9 cellular contexts compared by ENCODE assay signal in the genomic region with DNA sequence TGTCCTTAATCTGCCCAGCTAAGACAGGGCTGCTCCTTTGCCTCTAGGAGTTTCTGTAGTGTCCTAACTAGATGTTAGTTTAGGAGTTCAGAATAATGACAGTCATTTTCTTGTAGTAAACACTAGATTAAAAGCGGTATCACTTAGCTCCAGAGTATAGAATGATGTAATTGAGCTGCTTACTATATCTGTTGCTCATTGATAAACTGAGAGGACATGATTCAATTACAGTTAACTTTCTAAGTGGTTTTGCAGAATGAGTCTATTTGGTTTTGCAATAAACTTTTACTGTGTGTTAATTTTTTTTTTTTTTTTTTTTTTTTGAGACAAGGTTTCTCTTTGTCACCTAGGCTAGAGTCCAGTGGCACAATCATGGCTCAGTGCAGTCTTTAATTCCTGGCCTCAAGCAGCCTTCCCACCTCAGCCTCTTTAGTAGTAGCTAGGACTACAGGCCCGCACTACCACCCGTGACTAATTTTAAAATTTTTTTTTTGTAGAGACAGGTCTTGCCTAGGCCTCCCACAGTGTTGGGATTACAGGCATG. TPM values are rescaled to one million over a fixed set of nuclear protein-coding genes. Genes with fewer than 3 reads are reported as not detected.
DNase-seq lines count a peak whose midpoint lies in the region; ATAC-seq and TF ChIP-seq lines count a peak whose summit lies in the region.
"Had no signal": no experiment of that assay in that cellular context is flagged by ENCODE, and none has a peak within 500 bp of the region (broad histone marks: within the 10 kb centered on the region; RNA-seq: fewer than 3 reads in every experiment).

No MANE protein-coding gene starts in this region.

- H3K27ac ChIP-seq in H9 (ENCODE audit: insufficient read length, low read depth, low read length) (no peak overlapping the region), PC-9 (peak overlapping the region; percentile 92), psoas muscle (peak overlapping the region; percentile 98)
- H3K27ac ChIP-seq: parathyroid adenoma had no signal

- H2BK120ac ChIP-seq in H9 (ENCODE audit: low read depth, low read length, poor library complexity, severe bottlenecking): no peak overlapping the region

- WGBS in H9 (ENCODE audit: extremely low coverage, insufficient read length, low lambda C conversion rate): no CpG with 5 or more reads among the region's 3 CpGs
- WGBS in psoas muscle, 3 donors: 57 to 77% (median 66%) methylated on average over 3 of the region's 3 CpGs

- BruUV-seq in PC-9 (replicated peaks; lab: Mats Ljungman, UMichigan): no TSS peak

- no peak overlapping the region for H3K4ac ChIP-seq in H9 (ENCODE audit: low read depth, low read length)

- no peak overlapping the region for H3K14ac ChIP-seq in H9 (ENCODE audit: insufficient read depth, low read length)

- H3K4me3 Mint-ChIP-seq in H9: peak overlapping the region; percentile 93 to 99
- H3K4me3 Mint-ChIP-seq in central memory CD8-positive, alpha-beta T cell: peak overlapping the region; percentile 94

- no peak overlapping the region for H2BK12ac ChIP-seq in H9 (ENCODE audit: insufficient read length, low read depth, low read length)

- intact Hi-C loops in PC-9 (cut with micrococcal nuclease; ENCODE audit: unreplicated experiment) (loop anchor here (5.0 kb wide), 1 partner anchor 1928 kb away; no protein-coding TSS in a partner anchor), psoas muscle (cut with DNase I) (loop anchor here (5.0 to 10.0 kb wide), 3 partner anchors 138 to 313 kb away; a partner anchor contains a TSS)

- H3K4me2 ChIP-seq in H9 (ENCODE audit: insufficient read depth, insufficient read length, low read length) (no peak overlapping the region), PC-9 (peak overlapping the region; percentile 87)

- peaks cover 14 to 21% of the 10 kb centered on the region in 2 experiments for H3K4me1 Mint-ChIP-seq in H9
- peaks cover 47% of the 10 kb centered on the region for H3K4me1 Mint-ChIP-seq in central memory CD8-positive, alpha-beta T cell

- no peak overlapping the region for H4K8ac ChIP-seq in H9 (replicated peaks; ENCODE audit: insufficient read length, low read depth, low read length)

- H4K91ac ChIP-seq in H9 (ENCODE audit: insufficient read length, low read depth, low read length): no peak overlapping the region

- H2AK5ac ChIP-seq in H9 (ENCODE audit: insufficient read length, low read length): no peak overlapping the region

- CTCF ChIA-PET in PC-9 (lab: Charles Lee): interaction anchor here (0.7 kb wide), 1 partner anchor 382 kb away, joined by 7 read pairs; no protein-coding TSS in a partner anchor

- no peaks in the 10 kb centered on the region for H3K36me3 ChIP-seq in PC-9 (ENCODE audit: low read depth)
- no peaks in the 10 kb centered on the region for H3K36me3 ChIP-seq in psoas muscle (ENCODE audit: insufficient read depth in 1 of 2, low read depth in 1 of 2)
- H3K36me3 ChIP-seq in H7 (replicated peaks; ENCODE audit: control insufficient read depth, insufficient read depth, low read length): no peaks in the 10 kb centered on the region

- peaks cover 21% of the 10 kb centered on the region for H3F3A ChIP-seq in PC-9 (ENCODE audit: insufficient read depth, low read depth)

- H3K23me2 ChIP-seq in H9 (ENCODE audit: insufficient read length, low read depth, low read length, poor library complexity, severe bottlenecking): peaks cover 3% of the 10 kb centered on the region

- no peak for ATAC-seq in central memory CD8-positive, alpha-beta T cell (replicated peaks; ENCODE audit: extremely low read depth, poor library complexity, severe bottlenecking)
- no peak for ATAC-seq in psoas muscle
- ATAC-seq in GM21576 (IDR thresholded peaks at IDR 0.05; ENCODE audit: unreplicated experiment): no peak

- H2BK5ac ChIP-seq in H9 (ENCODE audit: insufficient read length, low read length): no peak overlapping the region

- peaks cover 7% of the 10 kb centered on the region for H3K79me1 ChIP-seq in H9 (ENCODE audit: insufficient read depth, low read depth, low read length, poor library complexity, severe bottlenecking)

- TF ChIP-seq CTCF in H9 (conservative IDR thresholded peaks at IDR 0.05) (no peak), PC-9 (conservative IDR thresholded peaks at IDR 0.05) (no peak), psoas muscle (IDR thresholded peaks at IDR 0.05) (no peak)

- H2AFZ ChIP-seq in H9 (ENCODE audit: low read length): no peak overlapping the region
- no peak overlapping the region for H2AFZ ChIP-seq in PC-9
- H2AFZ ChIP-seq: parathyroid adenoma had no signal

- POLR2A ChIA-PET in PC-9 (lab: Charles Lee; ENCODE audit: unreplicated experiment): interaction anchor here (0.6 to 0.7 kb wide), 2 partner anchors 81 to 360 kb away, joined by 3 to 60 read pairs; no protein-coding TSS in a partner anchor

- H3T11ph ChIP-seq in H9 (ENCODE audit: low read length): no peak overlapping the region

- no peak for DNase-seq in H9
- no peak for DNase-seq in PC-9
- no peak for DNase-seq in central memory CD8-positive, alpha-beta T cell (ENCODE audit: low spot score in 2 of 2)
- no peak for DNase-seq in psoas muscle
- no peak for DNase-seq in dermis blood vessel endothelial cell
- no peak for DNase-seq in LoVo (ENCODE audit: low spot score)
- no peak for DNase-seq in H7

- peaks cover 0 to 7% of the 10 kb centered on the region in 2 experiments; a peak in 2 of 5 replicates for H3K9me3 Mint-ChIP-seq in H9
- no peaks in the 10 kb centered on the region for H3K9me3 Mint-ChIP-seq in central memory CD8-positive, alpha-beta T cell

- no peaks in the 10 kb centered on the region for H3K9me3 ChIP-seq in H9 (ENCODE audit: control insufficient read depth, low read depth, low read length)
- H3K9me3 ChIP-seq in PC-9 (ENCODE audit: insufficient read depth, low read depth): no peaks in the 10 kb centered on the region
- H3K9me3 ChIP-seq in psoas muscle: no peaks in the 10 kb centered on the region

- no peaks in the 10 kb centered on the region for H3K27me3 Mint-ChIP-seq in H9 (ENCODE audit: low read depth)
- H3K27me3 Mint-ChIP-seq in central memory CD8-positive, alpha-beta T cell: no peaks in the 10 kb centered on the region

- H2BK20ac ChIP-seq in H9 (ENCODE audit: low read depth, low read length, poor library complexity, severe bottlenecking): no peak overlapping the region

- no peak overlapping the region for H3K23ac ChIP-seq in H9 (ENCODE audit: insufficient read length, low read depth, low read length)

- H3K4me3 ChIP-seq in PC-9 (peak overlapping the region; percentile 99; the same call in 1 of the 2 replicates), psoas muscle (peak overlapping the region; percentile 100), H7 (ENCODE audit: insufficient read depth, low read depth, low read length) (no peak overlapping the region)

- H3K18ac ChIP-seq in H9 (ENCODE audit: insufficient read length, low read depth, low read length): no peak overlapping the region

- H4K5ac ChIP-seq in H9 (ENCODE audit: insufficient read length, low read depth, low read length): no peak overlapping the region

- no peak overlapping the region for H3K27ac Mint-ChIP-seq in H9
- peak overlapping the region; percentile 41 for H3K27ac Mint-ChIP-seq in central memory CD8-positive, alpha-beta T cell (ENCODE audit: low read depth)

- no peak overlapping the region for H3K9ac ChIP-seq in H9 (ENCODE audit: extremely low read depth, insufficient read length, low read length)
- H3K9ac ChIP-seq: parathyroid adenoma had no signal

- H3K4me1 ChIP-seq in H9 (ENCODE audit: insufficient read depth, low read length) (no peaks in the 10 kb centered on the region), PC-9 (replicated peaks; ENCODE audit: insufficient read depth) (peaks cover 16% of the 10 kb centered on the region), psoas muscle (peaks cover 44% of the 10 kb centered on the region)

- peaks cover 16 to 26% (median 18%) of the 10 kb centered on the region in 3 experiments for H3K36me3 Mint-ChIP-seq in H9 (ENCODE audit: insufficient read depth in 1 of 3, low read depth in 3 of 3)
- peaks cover 9% of the 10 kb centered on the region for H3K36me3 Mint-ChIP-seq in central memory CD8-positive, alpha-beta T cell (ENCODE audit: insufficient read depth)

- H3K56ac ChIP-seq in H9 (ENCODE audit: insufficient read length, low read depth, low read length): no peak overlapping the region

- no peaks in the 10 kb centered on the region for H3K27me3 ChIP-seq in H9 (ENCODE audit: insufficient read depth, low read length)
- H3K27me3 ChIP-seq in PC-9 (ENCODE audit: insufficient read depth, low read depth): no peaks in the 10 kb centered on the region
- H3K27me3 ChIP-seq in psoas muscle (ENCODE audit: insufficient read depth in 3 of 3, low read length in 2 of 3): no peaks in the 10 kb centered on the region
- no peaks in the 10 kb centered on the region for H3K27me3 ChIP-seq in H7 (ENCODE audit: control insufficient read depth, insufficient read depth, low read length)

- peaks cover 7% of the 10 kb centered on the region; the same call in 1 of the 2 replicates for H3K79me2 ChIP-seq in H9 (ENCODE audit: insufficient read depth, low read length)
- H3K79me2 ChIP-seq in PC-9 (ENCODE audit: low read depth): peaks cover 68% of the 10 kb centered on the region

- H3K9me2 ChIP-seq in PC-9 (ENCODE audit: insufficient read depth): no peaks in the 10 kb centered on the region

- H4K20me1 ChIP-seq in H9 (ENCODE audit: control insufficient read depth, insufficient read depth, insufficient read length) (no peaks in the 10 kb centered on the region), PC-9 (ENCODE audit: insufficient read depth) (0 out of 2 replicates have a peak, but pooled peaks cover 8% of the 10 kb centered on the region)

- H2BK15ac ChIP-seq in H9 (ENCODE audit: low read depth, low read length): no peak overlapping the region

RNA-seq across cellular contexts. Expression of a gene that starts 1.8 kb away (rescaled TPM):
- total RNA-seq in H9 (2021) (38.4 and 39.6 TPM in 2 replicates), PC-9 (2021) (60.4 and 77.0 TPM in 2 replicates), psoas muscle (10 to 100 TPM; 23.9 to 28.0 (median 24.9) TPM), dermis blood vessel endothelial cell (7.3 and 7.9 TPM in 2 replicates)
- polyA plus RNA-seq in psoas muscle: 10 to 100 TPM; 17.1 to 42.0 (median 25.8) TPM
- 11.8 and 14.4 TPM in 2 replicates for total RNA-seq in H7 (2014; rRNA removed; shearing (Covaris generic))
